Comparison of ENCODE assay signal across 16 cellular contexts in genomic region chr2:34104601-34105000, GRCh38.
DNase-seq lines count a peak whose midpoint lies in the region; ATAC-seq lines count a peak whose summit lies in the region.
"Had no signal": no experiment of that assay in that cellular context is flagged by ENCODE, and none has a peak within 500 bp of the region (broad histone marks: within the 10 kb centered on the region; RNA-seq: fewer than 3 reads in every experiment).

No MANE protein-coding gene starts in this region.

- H3K4me2 ChIP-seq in mesenchymal stem cell (ENCODE audit: low read length, poor library complexity, severe bottlenecking), result no peak overlapping the region

- no peak overlapping the region for H2BK5ac ChIP-seq in mesenchymal stem cell (ENCODE audit: low read depth, low read length, poor library complexity, severe bottlenecking)

- H3K4me3 Mint-ChIP-seq in stimulated activated naive CD8-positive, alpha-beta T cell treated with anti-CD3 and anti-CD28 coated beads, Interleukin-15, amount 100 ng/mL, for 72 hours, result no peak overlapping the region
- H3K4me3 Mint-ChIP-seq: activated naive CD4-positive, alpha-beta T cell treated with anti-CD3 and anti-CD28 coated beads, Interleukin-2, amount 50 U/mL, for 24 hours had no signal

- H3K4me1 Mint-ChIP-seq in stimulated activated naive CD8-positive, alpha-beta T cell treated with anti-CD3 and anti-CD28 coated beads, Interleukin-15, amount 100 ng/mL, for 72 hours, result no peaks in the 10 kb centered on the region
- H3K4me1 Mint-ChIP-seq: activated naive CD4-positive, alpha-beta T cell treated with anti-CD3 and anti-CD28 coated beads, Interleukin-2, amount 50 U/mL, for 24 hours had no signal

- H3K36me3 ChIP-seq in MG63 (no peaks in the 10 kb centered on the region), mesenchymal stem cell (ENCODE audit: control insufficient read depth in 1 of 2, insufficient read depth in 2 of 2, low read depth in 1 of 2, low read length in 2 of 2) (no peaks in the 10 kb centered on the region)
- H3K36me3 ChIP-seq: cardiac muscle cell, heart left ventricle, suprapubic skin had no signal

- H3K79me1 ChIP-seq in mesenchymal stem cell (replicated peaks; ENCODE audit: low read length, poor library complexity, severe bottlenecking), result no peaks in the 10 kb centered on the region

- H3K4me3 ChIP-seq in MG63, result peak overlapping the region; percentile 0; the same call in 1 of the 2 replicates
- peak overlapping the region in 1 of 2 experiments; percentile 25 for H3K4me3 ChIP-seq in mesenchymal stem cell (ENCODE audit: insufficient read depth in 1 of 2, low read depth in 1 of 2, low read length in 2 of 2)
- H3K4me3 ChIP-seq: cardiac muscle cell, heart left ventricle, suprapubic skin had no signal

- H2AFZ ChIP-seq in mesenchymal stem cell (ENCODE audit: low read depth, low read length), result no peak overlapping the region

- H3K14ac ChIP-seq in mesenchymal stem cell (ENCODE audit: low read length in 2 of 2), result no peak overlapping the region

- no peak overlapping the region for H2BK120ac ChIP-seq in mesenchymal stem cell (ENCODE audit: low read depth, low read length)

- peaks cover 2% of the 10 kb centered on the region for H3K9me3 ChIP-seq in MG63
- H3K9me3 ChIP-seq in mesenchymal stem cell (ENCODE audit: control insufficient read depth, low read length), result no peaks in the 10 kb centered on the region
- H3K9me3 ChIP-seq: heart left ventricle, suprapubic skin had no signal

- no peak overlapping the region for H2BK15ac ChIP-seq in mesenchymal stem cell (ENCODE audit: low read depth, poor library complexity, severe bottlenecking)

- peak; percentile 25 for DNase-seq in ACHN
- peak; percentile 41 for DNase-seq in MG63
- peak; percentile 62 for DNase-seq in dermis blood vessel endothelial cell
- peak; percentile 17 for DNase-seq in mesenchymal stem cell
- no peak for DNase-seq in stimulated activated naive CD8-positive, alpha-beta T cell treated with anti-CD3 and anti-CD28 coated beads, Interleukin-15, amount 100 ng/mL, for 72 hours
- DNase-seq in DMS153 treated with DMSO at 0.1 percent for 48 hours (lab: John Stamatoyannopoulos, UW; ENCODE audit: unreplicated experiment), result no peak
- DNase-seq in SIG-M5 (lab: John Stamatoyannopoulos, UW), result no peak
- DNase-seq: activated CD4-positive, alpha-beta T cell treated with anti-CD3 and anti-CD28 coated beads for 48 hours; heart left ventricle; left cardiac atrium; Right ventricle myocardium superior had no signal

- H3K4me1 ChIP-seq in mesenchymal stem cell (ENCODE audit: control insufficient read depth, insufficient read depth, low read depth, low read length), result peaks cover 1% of the 10 kb centered on the region
- H3K4me1 ChIP-seq: heart left ventricle, suprapubic skin had no signal

- no peak overlapping the region for H4K8ac ChIP-seq in mesenchymal stem cell (ENCODE audit: low read length)

- no peak overlapping the region for H2AK5ac ChIP-seq in mesenchymal stem cell (ENCODE audit: low read length, severe bottlenecking)

- peak overlapping the region; percentile 30 for H3K9ac ChIP-seq in mesenchymal stem cell (ENCODE audit: low read length)

- H3K27me3 ChIP-seq in MG63 (no peaks in the 10 kb centered on the region), mesenchymal stem cell (ENCODE audit: control insufficient read depth in 1 of 2, insufficient read depth in 1 of 2, low read length in 2 of 2) (no peaks in the 10 kb centered on the region)
- H3K27me3 ChIP-seq: cardiac muscle cell, heart left ventricle, suprapubic skin had no signal

- H3K9me3 Mint-ChIP-seq in stimulated activated naive CD8-positive, alpha-beta T cell treated with anti-CD3 and anti-CD28 coated beads, Interleukin-15, amount 100 ng/mL, for 72 hours, result no peaks in the 10 kb centered on the region
- H3K9me3 Mint-ChIP-seq: activated naive CD4-positive, alpha-beta T cell treated with anti-CD3 and anti-CD28 coated beads, Interleukin-2, amount 50 U/mL, for 24 hours had no signal

- peak overlapping the region; percentile 91 for H3K27ac ChIP-seq in mesenchymal stem cell (ENCODE audit: low read length, poor library complexity, severe bottlenecking)
- H3K27ac ChIP-seq: cardiac muscle cell, heart left ventricle, suprapubic skin had no signal

- no peak overlapping the region for H2BK12ac ChIP-seq in mesenchymal stem cell (ENCODE audit: low read length in 2 of 2)

- no CpG with 5 or more reads among the region's 1 CpG for WGBS in mesenchymal stem cell

- no peak overlapping the region for H3K27ac Mint-ChIP-seq in stimulated activated naive CD8-positive, alpha-beta T cell treated with anti-CD3 and anti-CD28 coated beads, Interleukin-15, amount 100 ng/mL, for 72 hours
- H3K27ac Mint-ChIP-seq: activated naive CD4-positive, alpha-beta T cell treated with anti-CD3 and anti-CD28 coated beads, Interleukin-2, amount 50 U/mL, for 24 hours; progenitor cell of endocrine pancreas had no signal

- ATAC-seq in stimulated activated naive CD8-positive, alpha-beta T cell treated with anti-CD3 and anti-CD28 coated beads, Interleukin-15, amount 100 ng/mL, for 72 hours, result no peak
- ATAC-seq in GM21576 (IDR thresholded peaks at IDR 0.05; ENCODE audit: unreplicated experiment), result no peak
- ATAC-seq: heart left ventricle, left cardiac atrium had no signal

- in situ Hi-C loops in ACHN (cut with HindIII; ENCODE audit: low pct_ligation_motif_present, low pct_unique_long_range_greater_than_20kb, low sequenced_read_pairs), result no loop called here

- no peak overlapping the region for H3K4ac ChIP-seq in mesenchymal stem cell (ENCODE audit: low read depth in 1 of 2, low read length in 2 of 2)

- no peak overlapping the region for H3K18ac ChIP-seq in mesenchymal stem cell (ENCODE audit: low read depth in 1 of 2, low read length in 2 of 2)

- no peak overlapping the region for H4K91ac ChIP-seq in mesenchymal stem cell (ENCODE audit: low read length)

- H3K23ac ChIP-seq in mesenchymal stem cell (ENCODE audit: low read length in 2 of 2), result no peak overlapping the region

- no peaks in the 10 kb centered on the region for H3K27me3 Mint-ChIP-seq in stimulated activated naive CD8-positive, alpha-beta T cell treated with anti-CD3 and anti-CD28 coated beads, Interleukin-15, amount 100 ng/mL, for 72 hours

Comparison
In these comparisons a context has a peak if more than half of its experiments do, and no peak if none do; other contexts are left out.
1. DNase-seq: peak in ACHN (single experiment), MG63 (single experiment), dermis blood vessel endothelial cell (single experiment) and mesenchymal stem cell (single experiment); none in stimulated activated naive CD8-positive, alpha-beta T cell treated with anti-CD3 and anti-CD28 coated beads, Interleukin-15, amount 100 ng/mL, for 72 hours (0 of 2), DMS153 treated with DMSO at 0.1 percent for 48 hours (single experiment) and SIG-M5 (single experiment).